Comparison of ENCODE assay signal across 25 cellular contexts in the genomic region with DNA sequence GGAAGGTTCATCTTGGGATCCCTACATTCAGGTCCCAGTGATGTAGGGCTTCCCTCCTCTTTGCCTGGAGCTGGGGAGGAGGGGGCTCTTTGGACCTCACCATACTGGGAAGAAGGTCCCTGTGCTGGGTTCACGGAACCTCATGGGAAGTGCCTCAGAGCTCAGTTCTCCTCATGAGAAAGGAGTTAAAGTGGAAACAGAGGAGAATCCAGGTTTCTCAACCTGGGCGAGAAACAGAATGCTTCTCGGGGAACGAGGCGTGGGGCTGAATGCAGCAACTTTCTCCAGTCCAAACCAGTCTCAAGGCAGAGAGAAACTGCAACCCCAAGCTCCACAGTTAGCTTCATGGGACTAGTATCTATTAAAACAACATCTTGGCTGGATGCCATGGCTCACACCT.
DNase-seq lines count a peak whose midpoint lies in the region; ATAC-seq, FAIRE-seq and TF ChIP-seq lines count a peak whose summit lies in the region.
"Had no signal": no experiment of that assay in that cellular context is flagged by ENCODE, and none has a peak within 500 bp of the region (broad histone marks: within the 10 kb centered on the region; RNA-seq: fewer than 3 reads in every experiment).

No MANE protein-coding gene starts in this region.

- WGBS in heart left ventricle, 4 donors = 79 to 90% (median 89%) methylated on average over 5 of the region's 5 CpGs
- 84 to 92% (median 88%) methylated on average over 5 of the region's 5 CpGs for WGBS in spleen, 5 donors

- no peak overlapping the region for H3K4me3 ChIP-seq in right atrium auricular region
- no peak overlapping the region for H3K4me3 ChIP-seq in heart left ventricle
- no peak overlapping the region for H3K4me3 ChIP-seq in osteoblast (ENCODE audit: insufficient read depth, low read length)
- no peak overlapping the region for H3K4me3 ChIP-seq in spleen
- H3K4me3 ChIP-seq: BLaER1, GM12878, GM23248 had no signal

- ATAC-seq in heart left ventricle = no peak
- ATAC-seq: GM12878 had no signal

- no peaks in the 10 kb centered on the region for H3K27me3 ChIP-seq in right atrium auricular region
- peaks cover 0 to 1% (median 0%) of the 10 kb centered on the region in 9 donors for H3K27me3 ChIP-seq in heart left ventricle
- no peaks in the 10 kb centered on the region for H3K27me3 ChIP-seq in osteoblast (ENCODE audit: insufficient read depth, low read length)
- H3K27me3 ChIP-seq in spleen (replicated peaks in 1 of 7) = peaks cover 0 to 6% (median 0%) of the 10 kb centered on the region in 7 donors

- no peak for TF ChIP-seq POLR2A in heart left ventricle (IDR thresholded peaks at IDR 0.05)
- TF ChIP-seq POLR2A in spleen (IDR thresholded peaks at IDR 0.05) = no peak
- no peak for TF ChIP-seq POLR2A in GM12891 (IDR thresholded peaks at IDR 0.05; ENCODE audit: low read depth, low read length)

- H3K36me3 ChIP-seq in right atrium auricular region (no peaks in the 10 kb centered on the region), heart left ventricle (no peaks in the 10 kb centered on the region), osteoblast (ENCODE audit: insufficient read depth, low read length) (no peaks in the 10 kb centered on the region), spleen (no peaks in the 10 kb centered on the region)
- H3K36me3 ChIP-seq: BLaER1 had no signal

- no peaks in the 10 kb centered on the region for H3K36me3 Mint-ChIP-seq in CD14-positive monocyte
- H3K36me3 Mint-ChIP-seq: CD8-positive, alpha-beta memory T cell had no signal

- peak; percentile 32 for DNase-seq in right atrium auricular region (ENCODE audit: low spot score)
- DNase-seq in heart left ventricle = no peak
- peak; percentile 23 for DNase-seq in osteoblast (ENCODE audit: insufficient read length, low spot score, missing footprints)
- peak; percentile 25 for DNase-seq in spleen
- DNase-seq in CD14-positive monocyte (ENCODE audit: low spot score) = no peak
- DNase-seq in HuH-7.5 (ENCODE audit: low spot score) = no peak
- no peak for DNase-seq in GM12891 (ENCODE audit: insufficient read length, low spot score)
- DNase-seq: CD4-positive, alpha-beta T cell; DMS 273 treated with DMSO at 0.1 percent for 48 hours; DMS79; EL; GDM1; GM23248; H7; HCEC 1CT had no signal

- no peaks in the 10 kb centered on the region for H3K79me2 ChIP-seq in osteoblast (ENCODE audit: insufficient read depth, low read length)

- FAIRE-seq in GM12891 (lab: Jason Lieb, UNC) = no peak
- FAIRE-seq: A204.1, D721Med, GM12878, GM19239, H1 had no signal

- no peak overlapping the region for H3K4me3 Mint-ChIP-seq in CD14-positive monocyte
- H3K4me3 Mint-ChIP-seq: B cell; CD4-positive, alpha-beta T cell; CD8-positive, alpha-beta memory T cell had no signal

- intact Hi-C loops in heart left ventricle (cut with DNase I) = no loop called here
- intact Hi-C loops in spleen (cut with DNase I; ENCODE audit: low total_unique reads) = no loop called here
- intact Hi-C loops in CD14-positive monocyte (cut with micrococcal nuclease) = no loop called here

- no peak overlapping the region for H2AFZ ChIP-seq in osteoblast (ENCODE audit: low read length)
- H2AFZ ChIP-seq: GM23248 had no signal

- TF ChIP-seq CTCF in right atrium auricular region (IDR thresholded peaks at IDR 0.05) (no peak), heart left ventricle (IDR thresholded peaks at IDR 0.05) (no peak), osteoblast (IDR thresholded peaks at IDR 0.05; ENCODE audit: extremely low read depth, low read depth, low read length) (no peak), spleen (IDR thresholded peaks at IDR 0.05 in 8 of 11, conservative IDR thresholded peaks at IDR 0.05 in 3 of 11) (no peak), CD14-positive monocyte (IDR thresholded peaks at IDR 0.05) (no peak)

- H4K20me1 ChIP-seq in osteoblast (ENCODE audit: insufficient read depth, low read length) = no peaks in the 10 kb centered on the region
- H4K20me1 ChIP-seq: BLaER1 had no signal

- H3K9me3 Mint-ChIP-seq in CD14-positive monocyte = peaks cover 19 to 49% (median 34%) of the 10 kb centered on the region in 7 donors

- no peak overlapping the region for H3K27ac ChIP-seq in right atrium auricular region
- no peak overlapping the region for H3K27ac ChIP-seq in heart left ventricle
- no peak overlapping the region for H3K27ac ChIP-seq in osteoblast (ENCODE audit: low read depth, low read length)
- no peak overlapping the region for H3K27ac ChIP-seq in spleen
- H3K27ac ChIP-seq: 22Rv1, BLaER1, C4-2B, GM23248 had no signal

- H3K27me3 Mint-ChIP-seq in CD14-positive monocyte (ENCODE audit: low read depth in 3 of 3) = peaks cover 0 to 3% (median 2%) of the 10 kb centered on the region in 3 donors
- H3K27me3 Mint-ChIP-seq: B cell; CD8-positive, alpha-beta memory T cell had no signal

- H3K4me1 ChIP-seq in right atrium auricular region (no peaks in the 10 kb centered on the region), heart left ventricle (no peaks in the 10 kb centered on the region), osteoblast (ENCODE audit: insufficient read depth, low read length) (no peaks in the 10 kb centered on the region), spleen (no peaks in the 10 kb centered on the region)
- H3K4me1 ChIP-seq: BLaER1 had no signal

- H3K27ac Mint-ChIP-seq in CD14-positive monocyte = no peak overlapping the region
- H3K27ac Mint-ChIP-seq: B cell; CD4-positive, alpha-beta T cell; CD8-positive, alpha-beta memory T cell had no signal

- no peaks in the 10 kb centered on the region for H3K4me1 Mint-ChIP-seq in CD14-positive monocyte
- H3K4me1 Mint-ChIP-seq: B cell; CD8-positive, alpha-beta memory T cell had no signal

- H3K9me3 ChIP-seq in right atrium auricular region (no peaks in the 10 kb centered on the region), heart left ventricle (peaks cover 0 to 1% (median 0%) of the 10 kb centered on the region in 12 donors), osteoblast (ENCODE audit: low read depth, low read length) (no peaks in the 10 kb centered on the region), spleen (peaks cover 0 to 41% (median 9%) of the 10 kb centered on the region in 8 donors)

- no peak overlapping the region for H3K4me2 ChIP-seq in osteoblast (ENCODE audit: insufficient read depth, low read length)
- H3K4me2 ChIP-seq: BLaER1 had no signal

TF ChIP-seq in GM12891, 5 proteins besides CTCF, POLR2A, EP300 and RAD21:
- TF ChIP-seq PAX5 (IDR thresholded peaks at IDR 0.05; ENCODE audit: insufficient read depth, low read length, severe bottlenecking) = no peak
- TF ChIP-seq SPI1 (IDR thresholded peaks at IDR 0.05; ENCODE audit: low read depth, low read length) = no peak
- no peak for TF ChIP-seq TAF1 (IDR thresholded peaks at IDR 0.05; ENCODE audit: low read depth, low read length)
- TF ChIP-seq POLR2AphosphoS5 (IDR thresholded peaks at IDR 0.05; ENCODE audit: low read depth, low read length) = no peak
- TF ChIP-seq POU2F2 (IDR thresholded peaks at IDR 0.05; ENCODE audit: low read depth, low read length) = no peak

Comparison
In these comparisons a context has a peak if more than half of its experiments do, and no peak if none do; other contexts are left out.
1. DNase-seq: peak in right atrium auricular region (single experiment), osteoblast (single experiment) and spleen (single experiment); none in heart left ventricle (0 of 5), CD14-positive monocyte (single experiment), HuH-7.5 (single experiment) and GM12891 (single experiment).